8 cellular contexts compared by ENCODE assay signal in the genomic region with DNA sequence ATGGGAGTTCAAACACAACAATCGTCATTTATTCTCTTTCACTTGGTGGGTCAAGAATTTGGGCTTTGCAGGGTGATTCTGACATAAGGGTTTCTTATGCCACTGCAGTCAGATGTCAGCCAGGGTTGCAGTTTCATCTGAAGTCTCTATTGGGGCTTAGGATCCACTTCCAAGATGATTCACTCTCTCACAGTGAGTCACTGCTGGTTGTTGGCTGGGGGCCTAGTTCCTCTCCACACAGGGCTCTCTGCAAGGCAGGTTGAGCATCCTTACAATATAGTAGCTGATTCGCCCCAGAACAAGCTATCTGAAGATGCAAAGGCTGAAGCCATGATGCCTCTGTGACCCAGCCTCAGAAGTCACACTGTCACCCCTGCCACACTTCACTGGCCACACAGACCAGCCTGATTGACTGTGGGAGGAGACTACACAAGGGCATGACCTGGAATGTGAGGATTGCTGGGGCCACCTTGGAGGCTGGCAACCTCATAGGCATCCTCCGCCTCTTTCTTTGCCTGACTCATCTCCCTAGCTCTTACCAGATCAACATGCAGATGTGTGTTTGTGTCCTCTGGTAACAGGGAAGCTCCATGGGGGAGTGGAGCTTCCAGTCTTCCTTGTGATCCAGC. TPM values are rescaled to one million over a fixed set of nuclear protein-coding genes. Genes with fewer than 3 reads are reported as not detected.
DNase-seq lines count a peak whose midpoint lies in the region; ATAC-seq and TF ChIP-seq lines count a peak whose summit lies in the region.

No MANE protein-coding gene starts in this region.

- no peaks in the 10 kb centered on the region for H3K36me3 ChIP-seq in heart left ventricle
- no peaks in the 10 kb centered on the region for H3K36me3 ChIP-seq in left ventricle myocardium inferior
- H3K36me3 ChIP-seq in SJCRH30 = no peaks in the 10 kb centered on the region

- no peak for TF ChIP-seq POLR2A in heart left ventricle (IDR thresholded peaks at IDR 0.05)

- in situ Hi-C loops in GM13976 (cut with MboI; ENCODE audit: low sequenced_read_pairs, unreplicated experiment) = no loop called here

- H3K27me3 ChIP-seq in heart left ventricle (no peaks in the 10 kb centered on the region), left ventricle myocardium inferior (ENCODE audit: low read depth) (no peaks in the 10 kb centered on the region), SJCRH30 (no peaks in the 10 kb centered on the region)

- H3K4me3 ChIP-seq in heart left ventricle = no peak overlapping the region
- no peak overlapping the region for H3K4me3 ChIP-seq in left ventricle myocardium inferior
- H3K4me3 ChIP-seq in SJCRH30 = no peak overlapping the region

- no peak overlapping the region for H3K27ac ChIP-seq in heart left ventricle
- no peak overlapping the region for H3K27ac ChIP-seq in left ventricle myocardium inferior (replicated peaks)
- no peak overlapping the region for H3K27ac ChIP-seq in SJCRH30

- intact Hi-C loops in heart left ventricle (cut with DNase I) = loop anchor here in 3 of 10 donors (5.0 to 10.0 kb wide), 3 partner anchors 34 to 473 kb away; partner anchors contain the start of gene SUSD3 (in 1 of the 3)
- intact Hi-C loops in left ventricle myocardium inferior (cut with micrococcal nuclease) = no loop called here

- DNase-seq in heart left ventricle (peak in 3 of 5 donors; percentile 18 to 58 (median 21)), left ventricle myocardium inferior (no peak), activated T-cell treated with anti-CD3 and anti-CD28 coated beads for 24 hours (ENCODE audit: low read depth) (peak; percentile 68), glomerular visceral epithelial cell (ENCODE audit: extremely low spot score) (peak; percentile 74), AG20443 (ENCODE audit: low spot score) (no peak), SJCRH30 (no peak), GM13976 (ENCODE audit: low spot score) (no peak)
- peak; percentile 43 for DNase-seq in stimulated activated CD8-positive, alpha-beta memory T cell treated with anti-CD3 and anti-CD28 coated beads, Interleukin-12 subunit alpha, Interleukin-12 subunit beta, amount 100 ng/mL, for 24 hours (ENCODE audit: extremely low read depth)

- H3K9me3 ChIP-seq in heart left ventricle (peaks cover 0 to 14% (median 0%) of the 10 kb centered on the region in 12 donors), left ventricle myocardium inferior (replicated peaks) (peaks cover 12% of the 10 kb centered on the region), SJCRH30 (replicated peaks) (no peaks in the 10 kb centered on the region)

- peaks cover 7 to 31% (median 22%) of the 10 kb centered on the region in 12 donors for H3K4me1 ChIP-seq in heart left ventricle
- H3K4me1 ChIP-seq in left ventricle myocardium inferior = peaks cover 34% of the 10 kb centered on the region
- peaks cover 3% of the 10 kb centered on the region; the same call in 1 of the 2 replicates for H3K4me1 ChIP-seq in SJCRH30

- TF ChIP-seq CTCF in heart left ventricle (IDR thresholded peaks at IDR 0.05) = no peak
- TF ChIP-seq CTCF in left ventricle myocardium inferior (IDR thresholded peaks at IDR 0.05; ENCODE audit: borderline replicate concordance) = no peak
- TF ChIP-seq CTCF in GM13976 (IDR thresholded peaks at IDR 0.05; ENCODE audit: borderline replicate concordance, control extremely low read depth, extremely low read depth, insufficient read depth, missing control alignments) = no peak

- ATAC-seq in heart left ventricle = no peak

- 60 to 91% (median 78%) methylated on average over 2 to 3 of the region's 3 CpGs for WGBS in heart left ventricle, 4 donors

RNA-seq across cellular contexts. Expression of gene CARD19, which starts 4.5 kb away (rescaled TPM):
- total RNA-seq in heart left ventricle (10 to 100 TPM; 24.2 to 46.2 (median 27.5) TPM), left ventricle myocardium inferior (35.8 TPM)
- polyA plus RNA-seq in heart left ventricle = 10 to 100 TPM; 38.9 to 42.7 TPM
- total RNA-seq in SJCRH30 (2014; rRNA removed; shearing (Covaris generic)) = 36.9 and 41.6 TPM in 2 replicates

RNA-seq across cellular contexts. Expression of gene SUSD3, which starts 33.1 kb away (rescaled TPM):
- total RNA-seq in heart left ventricle (1 to 10 TPM in 2 of 9 donors, under 1 TPM in 5, not detected in 2; 0.29 to 5.2 (median 0.56) TPM), left ventricle myocardium inferior (0.60 TPM)
- under 1 TPM in 1 of 2 donors, not detected in 1; 0.50 TPM for polyA plus RNA-seq in heart left ventricle
- total RNA-seq in SJCRH30 (2014; rRNA removed; shearing (Covaris generic)) = not detected in 2 replicates

RNA-seq across cellular contexts. Expression of gene NINJ1, which starts 42.5 kb away (rescaled TPM):
- 10 to 100 TPM; 42.2 to 96.1 (median 56.3) TPM for total RNA-seq in heart left ventricle
- 10 to 100 TPM; 52.0 to 52.9 TPM for polyA plus RNA-seq in heart left ventricle
- 53.7 TPM for total RNA-seq in left ventricle myocardium inferior
- 24.6 and 27.1 TPM in 2 replicates for total RNA-seq in SJCRH30 (2014; rRNA removed; shearing (Covaris generic))

Comparison
In these comparisons a context has a peak if more than half of its experiments do, and no peak if none do; other contexts are left out.
1. DNase-seq: peak in heart left ventricle (3 of 5), activated T-cell treated with anti-CD3 and anti-CD28 coated beads for 24 hours (single experiment), glomerular visceral epithelial cell (single experiment) and stimulated activated CD8-positive, alpha-beta memory T cell treated with anti-CD3 and anti-CD28 coated beads, Interleukin-12 subunit alpha, Interleukin-12 subunit beta, amount 100 ng/mL, for 24 hours (single experiment); none in left ventricle myocardium inferior (single experiment), AG20443 (single experiment), SJCRH30 (0 of 2) and GM13976 (single experiment).